3 cellular contexts compared by ENCODE assay signal in genomic region chrX:13956998-13957397, GRCh38.
"Had no signal": no experiment of that assay in that cellular context is flagged by ENCODE, and none has a peak within 500 bp of the region (broad histone marks: within the 10 kb centered on the region; RNA-seq: fewer than 3 reads in every experiment).

No MANE protein-coding gene starts in this region.

- H3K4me3 ChIP-seq: GM12878 had no signal

- DNase-seq: GDM1, GF-D8 had no signal

- ATAC-seq: GM12878 had no signal
